ENCODE assay signal across 8 cellular contexts in genomic region chr1:27600500-27601175, GRCh38. TPM values are rescaled to one million over a fixed set of nuclear protein-coding genes. Genes with fewer than 3 reads are reported as not detected.
A peak's percentile ranks its signal among the peaks of the same experiment; 100 is the strongest.
DNase-seq lines count a peak whose midpoint lies in the region; ATAC-seq and TF ChIP-seq lines count a peak whose summit lies in the region.

No MANE protein-coding gene starts in this region.

- H4K20me1 ChIP-seq in HCT116 (ENCODE audit: insufficient read depth): peaks cover 9% of the 10 kb centered on the region; the same call in 1 of the 2 replicates

- CTCF ChIA-PET in HCT116 (lab: Charles Lee): interaction anchor here (1.3 to 2.1 kb wide), 4 partner anchors 32 to 62 kb away, joined by 3 to 10 read pairs (median 5); no protein-coding TSS in a partner anchor
- CTCF ChIA-PET in activated CD4-positive, alpha-beta T cell treated with anti-CD3 and anti-CD28 coated beads, Interleukin-2, amount 10 ng/mL, durations not matched to agents 7 days and 5 days (lab: Charles Lee): interaction anchor here (1.1 to 2.7 kb wide), 14 partner anchors 9 to 555 kb away, joined by 3 to 11 read pairs (median 4); no protein-coding TSS in a partner anchor

- TF ChIP-seq POLR2A in HCT116 (IDR thresholded peaks at IDR 0.05; ENCODE audit: borderline replicate concordance, extremely low read depth, insufficient read depth, insufficient read length): no peak

- no peaks in the 10 kb centered on the region for H3K9me3 Mint-ChIP-seq in activated naive CD8-positive, alpha-beta T cell treated with anti-CD3 and anti-CD28 coated beads, Interleukin-2, amount 50 U/mL, for 24 hours
- H3K9me3 Mint-ChIP-seq in activated CD4-positive, alpha-beta T cell treated with anti-CD3 and anti-CD28 coated beads, Interleukin-2, amount 10 ng/mL, durations not matched to agents 7 days and 5 days: no peaks in the 10 kb centered on the region

- 0 out of 6 replicates have a peak, but pooled peaks of 1 of the 3 experiments have one; percentile 8 for TF ChIP-seq CTCF in HCT116 (IDR thresholded peaks at IDR 0.05 in 2 of 3, conservative IDR thresholded peaks at IDR 0.05 in 1 of 3; ENCODE audit: borderline replicate concordance in 1 of 3, insufficient read depth in 1 of 3, low read depth in 2 of 3, low read length in 2 of 3)

- no peak for DNase-seq in HCT116 (ENCODE audit: low read depth, low spot score)
- DNase-seq in activated naive CD8-positive, alpha-beta T cell treated with anti-CD3 and anti-CD28 coated beads, Interleukin-2, amount 50 U/mL, for 24 hours: no peak
- no peak for DNase-seq in activated CD4-positive, alpha-beta T cell treated with anti-CD3 and anti-CD28 coated beads, Interleukin-2, amount 10 ng/mL, durations not matched to agents 7 days and 5 days

- RAD21 ChIA-PET in HCT116 (lab: Charles Lee; ENCODE audit: low non-redundant PET in 1 of 2, low total read pairs in 2 of 2, uncharacterized antibody in 2 of 2, unreplicated experiment in 2 of 2): interaction anchor here in 1 of 2 experiments (2.8 kb wide), 1 partner anchor 44 kb away, joined by 21 read pairs; no protein-coding TSS in a partner anchor

- peak overlapping the region; percentile 62; the same call in 1 of the 2 replicates for H3K4me2 ChIP-seq in HCT116 (ENCODE audit: low read length)

- no peak for TF ChIP-seq RAD21 in HCT116 (IDR thresholded peaks at IDR 0.05; ENCODE audit: low read depth)

- intact Hi-C loops in HCT116 (cut with micrococcal nuclease): loop anchor here (1.0 to 10.0 kb wide), 2 partner anchors 43 to 556 kb away; no protein-coding TSS in a partner anchor

- H3K9me3 ChIP-seq in HCT116 (ENCODE audit: control insufficient read depth in 1 of 2, insufficient read depth in 1 of 2, low read depth in 1 of 2, low read length in 2 of 2): no peaks in the 10 kb centered on the region
- H3K9me3 ChIP-seq in mesodermal cell (ENCODE audit: control insufficient read depth, low read length): no peaks in the 10 kb centered on the region

- peaks cover 52% of the 10 kb centered on the region for H3K4me1 ChIP-seq in ACC112 (ENCODE audit: control insufficient read depth, insufficient read depth, low read length, unreplicated experiment)
- H3K4me1 ChIP-seq in HCT116 (ENCODE audit: control insufficient read depth in 1 of 2, insufficient read depth in 2 of 2, low read length in 2 of 2): peaks cover 36 to 59% of the 10 kb centered on the region in 2 experiments
- H3K4me1 ChIP-seq in mesodermal cell (ENCODE audit: control insufficient read depth, insufficient read depth, low read length, poor library complexity, severe bottlenecking): peaks cover 71% of the 10 kb centered on the region

- no TSS peak for BruUV-seq in HCT116 (replicated peaks; lab: Mats Ljungman, UMichigan)

- H3K36me3 ChIP-seq in ACC112 (ENCODE audit: insufficient read depth, low read length) (no peaks in the 10 kb centered on the region), HCT116 (ENCODE audit: control insufficient read depth in 1 of 2, insufficient read depth in 2 of 2, low read length in 2 of 2) (no peaks in the 10 kb centered on the region), mesodermal cell (ENCODE audit: control insufficient read depth, insufficient read depth, low read length) (peaks cover 3% of the 10 kb centered on the region)

- no peaks in the 10 kb centered on the region for H3K9me2 ChIP-seq in HCT116 (ENCODE audit: insufficient read depth)

- H3K4me1 Mint-ChIP-seq in activated naive CD8-positive, alpha-beta T cell treated with anti-CD3 and anti-CD28 coated beads, Interleukin-2, amount 50 U/mL, for 24 hours: peaks cover 12% of the 10 kb centered on the region
- peaks cover 36% of the 10 kb centered on the region for H3K4me1 Mint-ChIP-seq in activated CD4-positive, alpha-beta T cell treated with anti-CD3 and anti-CD28 coated beads, Interleukin-2, amount 10 ng/mL, durations not matched to agents 7 days and 5 days

- WGBS in mesodermal cell (ENCODE audit: insufficient coverage in 2 of 2), 2 experiments: 65 to 80% methylated on average over 1 to 2 of the region's 3 CpGs

- no peak overlapping the region for H3K4me3 Mint-ChIP-seq in activated naive CD8-positive, alpha-beta T cell treated with anti-CD3 and anti-CD28 coated beads, Interleukin-2, amount 50 U/mL, for 24 hours
- no peak overlapping the region for H3K4me3 Mint-ChIP-seq in activated CD4-positive, alpha-beta T cell treated with anti-CD3 and anti-CD28 coated beads, Interleukin-2, amount 10 ng/mL, durations not matched to agents 7 days and 5 days

- ATAC-seq in HCT116 (no peak), HG03571 (IDR thresholded peaks at IDR 0.05; ENCODE audit: unreplicated experiment) (no peak), HG02885 (IDR thresholded peaks at IDR 0.05; ENCODE audit: poor library complexity, unreplicated experiment) (no peak), HG03457 (IDR thresholded peaks at IDR 0.05; ENCODE audit: unreplicated experiment) (no peak)
- ATAC-seq in activated naive CD8-positive, alpha-beta T cell treated with anti-CD3 and anti-CD28 coated beads, Interleukin-2, amount 50 U/mL, for 24 hours: no peak

- peak overlapping the region; percentile 10 for H3K27ac Mint-ChIP-seq in activated naive CD8-positive, alpha-beta T cell treated with anti-CD3 and anti-CD28 coated beads, Interleukin-2, amount 50 U/mL, for 24 hours
- H3K27ac Mint-ChIP-seq in activated CD4-positive, alpha-beta T cell treated with anti-CD3 and anti-CD28 coated beads, Interleukin-2, amount 10 ng/mL, durations not matched to agents 7 days and 5 days: no peak overlapping the region

- peaks cover 75% of the 10 kb centered on the region for H3K79me2 ChIP-seq in ACC112 (ENCODE audit: control insufficient read depth, insufficient read depth, low read length, unreplicated experiment)
- H3K79me2 ChIP-seq in HCT116 (ENCODE audit: insufficient read depth, low read length): peaks cover 75% of the 10 kb centered on the region

- POLR2A ChIA-PET in HCT116 (lab: Charles Lee): interaction anchor here (0.6 to 1.3 kb wide), 2 partner anchors 44 to 286 kb away, joined by 3 to 8 read pairs; no protein-coding TSS in a partner anchor
- POLR2A ChIA-PET in activated CD4-positive, alpha-beta T cell treated with anti-CD3 and anti-CD28 coated beads, Interleukin-2, amount 10 ng/mL, durations not matched to agents 7 days and 5 days (lab: Charles Lee): no interaction called here

- peaks cover 2% of the 10 kb centered on the region for H3K27me3 Mint-ChIP-seq in activated naive CD8-positive, alpha-beta T cell treated with anti-CD3 and anti-CD28 coated beads, Interleukin-2, amount 50 U/mL, for 24 hours
- peaks cover 5% of the 10 kb centered on the region for H3K27me3 Mint-ChIP-seq in activated CD4-positive, alpha-beta T cell treated with anti-CD3 and anti-CD28 coated beads, Interleukin-2, amount 10 ng/mL, durations not matched to agents 7 days and 5 days

- H2AFZ ChIP-seq in ACC112 (ENCODE audit: low read length, unreplicated experiment) (no peak overlapping the region), HCT116 (ENCODE audit: low read depth, low read length, poor library complexity, severe bottlenecking) (no peak overlapping the region)

- H3K36me3 Mint-ChIP-seq in activated naive CD8-positive, alpha-beta T cell treated with anti-CD3 and anti-CD28 coated beads, Interleukin-2, amount 50 U/mL, for 24 hours (ENCODE audit: low read depth): no peaks in the 10 kb centered on the region
- H3K36me3 Mint-ChIP-seq in activated CD4-positive, alpha-beta T cell treated with anti-CD3 and anti-CD28 coated beads, Interleukin-2, amount 10 ng/mL, durations not matched to agents 7 days and 5 days (ENCODE audit: low read depth): no peaks in the 10 kb centered on the region

- H3K9ac ChIP-seq in HCT116 (ENCODE audit: low read length): no peak overlapping the region

- peak overlapping the region; percentile 51 for H3K27ac ChIP-seq in ACC112 (ENCODE audit: low read depth, low read length)
- H3K27ac ChIP-seq in HCT116 (ENCODE audit: low read depth, low read length): no peak overlapping the region
- peak overlapping the region; percentile 4 for H3K27ac ChIP-seq in mesodermal cell (ENCODE audit: low read depth, low read length, severe bottlenecking)

- H3K27me3 ChIP-seq in ACC112 (ENCODE audit: insufficient read depth, low read length): no peaks in the 10 kb centered on the region
- H3K27me3 ChIP-seq in HCT116 (ENCODE audit: insufficient read depth, low read length): no peaks in the 10 kb centered on the region

- H3K4me3 ChIP-seq in ACC112 (ENCODE audit: low read depth, low read length) (peak overlapping the region; percentile 92), HCT116 (replicated peaks in 1 of 2; ENCODE audit: low read depth in 1 of 2, low read length in 2 of 2) (no peak overlapping the region), mesodermal cell (ENCODE audit: extremely low read depth, insufficient read depth, low read length, poor library complexity, severe bottlenecking) (peak overlapping the region; percentile 11)

TF ChIP-seq in HCT116, 20 proteins besides CTCF, POLR2A, EP300 and RAD21:
- TF ChIP-seq MAX (IDR thresholded peaks at IDR 0.05): no peak
- TF ChIP-seq JUND (IDR thresholded peaks at IDR 0.05): no peak
- no peak for TF ChIP-seq EZH2phosphoT487 (IDR thresholded peaks at IDR 0.05; ENCODE audit: borderline replicate concordance)

RNA-seq across cellular contexts. Expression of gene AHDC1, which starts 3.3 kb away (rescaled TPM):
- 33.7 TPM for total RNA-seq in HCT116 (2021; ENCODE audit: unreplicated experiment)
- 26.1 and 30.5 TPM in 2 replicates for polyA plus RNA-seq in HCT116 (2012)
- polyA plus RNA-seq in mesodermal cell (2013, experiment 1 of 2): 44.6 TPM
- polyA plus RNA-seq in mesodermal cell (2013, experiment 2 of 2): 35.0 TPM
- 10 to 100 TPM; 15.3 to 19.3 TPM for total RNA-seq in activated CD4-positive, alpha-beta T cell treated with anti-CD3 and anti-CD28 coated beads, Interleukin-2, amount 10 ng/mL, durations not matched to agents 7 days and 5 days

RNA-seq across cellular contexts. Expression of gene FGR, which starts 34.3 kb away (rescaled TPM):
- not detected for total RNA-seq in HCT116 (2021; ENCODE audit: unreplicated experiment)
- 0.04 TPM in 1 of 2 replicates, not detected in the other for polyA plus RNA-seq in HCT116 (2012)
- not detected for polyA plus RNA-seq in mesodermal cell (2013, experiment 1 of 2)
- not detected for polyA plus RNA-seq in mesodermal cell (2013, experiment 2 of 2)
- total RNA-seq in activated CD4-positive, alpha-beta T cell treated with anti-CD3 and anti-CD28 coated beads, Interleukin-2, amount 10 ng/mL, durations not matched to agents 7 days and 5 days: not detected

Comparison
In these comparisons a context has a peak if more than half of its experiments do, and no peak if none do; other contexts are left out.
1. H3K4me3 ChIP-seq: peak in ACC112 (single experiment) and mesodermal cell (single experiment); none in HCT116 (0 of 2).